10 cellular contexts compared by ENCODE assay signal in genomic region chr11:61011950-61012830, GRCh38.
DNase-seq lines count a peak whose midpoint lies in the region; ATAC-seq, FAIRE-seq and TF ChIP-seq lines count a peak whose summit lies in the region.
"Had no signal": no experiment of that assay in that cellular context is flagged by ENCODE, and none has a peak within 500 bp of the region (broad histone marks: within the 10 kb centered on the region; RNA-seq: fewer than 3 reads in every experiment).

No MANE protein-coding gene starts in this region.

- peaks cover 45% of the 10 kb centered on the region for H3K4me1 Mint-ChIP-seq in activated naive CD4-positive, alpha-beta T cell treated with anti-CD3 and anti-CD28 coated beads, Interleukin-2, amount 10 ng/mL, durations not matched to agents 7 days and 5 days
- H3K4me1 Mint-ChIP-seq in stimulated activated naive CD8-positive, alpha-beta T cell treated with anti-CD3 and anti-CD28 coated beads, Interleukin-15, amount 100 ng/mL, for 72 hours: peaks cover 80% of the 10 kb centered on the region

- DNase-seq in activated naive CD4-positive, alpha-beta T cell treated with anti-CD3 and anti-CD28 coated beads, Interleukin-2, amount 10 ng/mL, durations not matched to agents 7 days and 5 days: no peak
- no peak for DNase-seq in activated naive CD4-positive, alpha-beta T cell (lab: John Stamatoyannopoulos, UW)
- DNase-seq in RCC 7860 (ENCODE audit: low spot score) (peak; percentile 74), globus pallidus (ENCODE audit: low spot score) (peak; percentile 27), NCI-H2196 (lab: John Stamatoyannopoulos, UW; ENCODE audit: unreplicated experiment) (no peak), DMS 273 treated with DMSO at 0.1 percent for 48 hours (lab: John Stamatoyannopoulos, UW) (no peak)
- DNase-seq in stimulated activated naive CD8-positive, alpha-beta T cell treated with anti-CD3 and anti-CD28 coated beads, Interleukin-15, amount 100 ng/mL, for 72 hours: no peak
- DNase-seq: NCI-H187, small intestine had no signal

- no peaks in the 10 kb centered on the region for H3K27me3 Mint-ChIP-seq in activated naive CD4-positive, alpha-beta T cell treated with anti-CD3 and anti-CD28 coated beads, Interleukin-2, amount 10 ng/mL, durations not matched to agents 7 days and 5 days
- no peaks in the 10 kb centered on the region for H3K27me3 Mint-ChIP-seq in stimulated activated naive CD8-positive, alpha-beta T cell treated with anti-CD3 and anti-CD28 coated beads, Interleukin-15, amount 100 ng/mL, for 72 hours

- H3K4me3 Mint-ChIP-seq in activated naive CD4-positive, alpha-beta T cell treated with anti-CD3 and anti-CD28 coated beads, Interleukin-2, amount 10 ng/mL, durations not matched to agents 7 days and 5 days: no peak overlapping the region
- H3K4me3 Mint-ChIP-seq in stimulated activated naive CD8-positive, alpha-beta T cell treated with anti-CD3 and anti-CD28 coated beads, Interleukin-15, amount 100 ng/mL, for 72 hours: no peak overlapping the region

- CTCF ChIA-PET in activated naive CD4-positive, alpha-beta T cell treated with anti-CD3 and anti-CD28 coated beads, Interleukin-2, amount 10 ng/mL, durations not matched to agents 7 days and 5 days (lab: Charles Lee): interaction anchor here (0.7 to 2.2 kb wide), 4 partner anchors 10 to 42 kb away, joined by 3 to 5 read pairs (median 4); partner anchors contain the start of gene CD6

- FAIRE-seq in RCC 7860 (lab: Jason Lieb, UNC): no peak
- FAIRE-seq: small intestine had no signal

- H3K27ac Mint-ChIP-seq in activated naive CD4-positive, alpha-beta T cell treated with anti-CD3 and anti-CD28 coated beads, Interleukin-2, amount 10 ng/mL, durations not matched to agents 7 days and 5 days: peak overlapping the region; percentile 62
- peak overlapping the region; percentile 82 to 96 for H3K27ac Mint-ChIP-seq in stimulated activated naive CD8-positive, alpha-beta T cell treated with anti-CD3 and anti-CD28 coated beads, Interleukin-15, amount 100 ng/mL, for 72 hours

- no peaks in the 10 kb centered on the region for H3K9me3 Mint-ChIP-seq in activated naive CD4-positive, alpha-beta T cell treated with anti-CD3 and anti-CD28 coated beads, Interleukin-2, amount 10 ng/mL, durations not matched to agents 7 days and 5 days
- H3K9me3 Mint-ChIP-seq in stimulated activated naive CD8-positive, alpha-beta T cell treated with anti-CD3 and anti-CD28 coated beads, Interleukin-15, amount 100 ng/mL, for 72 hours: no peaks in the 10 kb centered on the region

- ATAC-seq in stimulated activated naive CD8-positive, alpha-beta T cell treated with anti-CD3 and anti-CD28 coated beads, Interleukin-15, amount 100 ng/mL, for 72 hours: no peak
- ATAC-seq in GM18505 (IDR thresholded peaks at IDR 0.05; ENCODE audit: unreplicated experiment): no peak

- peaks cover 86% of the 10 kb centered on the region for H3K36me3 Mint-ChIP-seq in activated naive CD4-positive, alpha-beta T cell treated with anti-CD3 and anti-CD28 coated beads, Interleukin-2, amount 10 ng/mL, durations not matched to agents 7 days and 5 days

- TF ChIP-seq POLR2A in GM18505 (IDR thresholded peaks at IDR 0.05; ENCODE audit: borderline replicate concordance, extremely low read depth, insufficient read depth, insufficient read length): no peak

Comparison
In these comparisons a context has a peak if more than half of its experiments do, and no peak if none do; other contexts are left out.
1. DNase-seq: peak in RCC 7860 (single experiment) and globus pallidus (single experiment); none in activated naive CD4-positive, alpha-beta T cell treated with anti-CD3 and anti-CD28 coated beads, Interleukin-2, amount 10 ng/mL, durations not matched to agents 7 days and 5 days (single experiment), activated naive CD4-positive, alpha-beta T cell (0 of 4), stimulated activated naive CD8-positive, alpha-beta T cell treated with anti-CD3 and anti-CD28 coated beads, Interleukin-15, amount 100 ng/mL, for 72 hours (0 of 2), NCI-H2196 (single experiment) and DMS 273 treated with DMSO at 0.1 percent for 48 hours (single experiment).